ENCODE assay signal across 12 cellular contexts in the genomic region with DNA sequence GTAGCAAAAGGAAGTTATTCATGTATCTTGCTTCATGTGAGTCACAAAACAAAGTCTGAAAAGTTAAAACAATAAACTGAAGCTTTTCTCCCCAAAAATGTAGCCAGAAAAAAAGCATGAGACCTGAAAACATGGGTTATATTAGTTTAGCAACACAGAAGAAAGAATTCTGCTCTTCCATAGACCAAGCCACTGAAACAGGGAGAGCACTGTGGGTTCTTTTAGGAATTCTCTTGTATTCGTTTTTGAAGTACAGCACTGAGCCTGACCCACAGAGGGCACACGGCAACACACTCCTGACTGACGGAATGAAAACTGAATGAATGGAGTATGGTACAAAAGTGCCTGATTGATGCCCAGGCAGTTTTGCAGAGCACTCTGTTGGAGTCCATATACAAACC.
DNase-seq lines count a peak whose midpoint lies in the region; ATAC-seq and TF ChIP-seq lines count a peak whose summit lies in the region.
"Had no signal": no experiment of that assay in that cellular context is flagged by ENCODE, and none has a peak within 500 bp of the region (broad histone marks: within the 10 kb centered on the region; RNA-seq: fewer than 3 reads in every experiment).

No MANE protein-coding gene starts in this region.

- peak; percentile 14 for DNase-seq in HS-27A (ENCODE audit: low read depth)
- DNase-seq in ascending aorta (ENCODE audit: low spot score in 2 of 2): no peak
- peak; percentile 68 for DNase-seq in glomerular visceral epithelial cell (ENCODE audit: extremely low spot score)
- DNase-seq in type B pancreatic cell (ENCODE audit: extremely low spot score, unreplicated experiment): no peak
- no peak for DNase-seq in NCI-H1092 treated with DMSO at 0.1 percent for 48 hours (lab: John Stamatoyannopoulos, UW)
- no peak for DNase-seq in naive thymus-derived CD4-positive, alpha-beta T cell
- no peak for DNase-seq in pons (ENCODE audit: low spot score)
- DNase-seq: activated CD4-positive, alpha-beta T cell treated with anti-CD3 and anti-CD28 coated beads, Interleukin-2, amount 50 U/mL, for 48 hours; DMS79 treated with DMSO at 0.1 percent for 48 hours; head of caudate nucleus; psoas muscle; T-helper 2 cell had no signal

- no peaks in the 10 kb centered on the region for H3K9me3 Mint-ChIP-seq in type B pancreatic cell
- no peaks in the 10 kb centered on the region for H3K9me3 Mint-ChIP-seq in naive thymus-derived CD4-positive, alpha-beta T cell

- peaks cover 0 to 37% of the 10 kb centered on the region in 2 donors for H3K4me1 ChIP-seq in ascending aorta
- H3K4me1 ChIP-seq in naive thymus-derived CD4-positive, alpha-beta T cell (ENCODE audit: control insufficient read depth in 2 of 2, insufficient read depth in 2 of 2, low read length in 2 of 2): no peaks in the 10 kb centered on the region

- no peaks in the 10 kb centered on the region for H3K27me3 Mint-ChIP-seq in type B pancreatic cell
- peaks cover 0 to 11% (median 0%) of the 10 kb centered on the region in 5 donors for H3K27me3 Mint-ChIP-seq in naive thymus-derived CD4-positive, alpha-beta T cell

- no peak overlapping the region for H3K4me3 Mint-ChIP-seq in type B pancreatic cell
- no peak overlapping the region for H3K4me3 Mint-ChIP-seq in naive thymus-derived CD4-positive, alpha-beta T cell

- POLR2A ChIA-PET in naive thymus-derived CD4-positive, alpha-beta T cell (lab: Charles Lee): no interaction called here

- intact Hi-C loops in ascending aorta (cut with DNase I): no loop called here
- intact Hi-C loops in naive thymus-derived CD4-positive, alpha-beta T cell (cut with micrococcal nuclease): no loop called here

- no peaks in the 10 kb centered on the region for H3K27me3 ChIP-seq in ascending aorta
- H3K27me3 ChIP-seq in naive thymus-derived CD4-positive, alpha-beta T cell (ENCODE audit: control insufficient read depth in 2 of 2, insufficient read depth in 2 of 2, low read length in 2 of 2): no peaks in the 10 kb centered on the region

- ATAC-seq in naive thymus-derived CD4-positive, alpha-beta T cell: no peak
- ATAC-seq: psoas muscle had no signal

- TF ChIP-seq CTCF in ascending aorta (IDR thresholded peaks at IDR 0.05) (peak in 1 of 3 experiments; percentile 32), type B pancreatic cell (conservative IDR thresholded peaks at IDR 0.05) (peak; percentile 36)

- H3K9me3 ChIP-seq in ascending aorta: no peaks in the 10 kb centered on the region
- H3K9me3 ChIP-seq in naive thymus-derived CD4-positive, alpha-beta T cell (ENCODE audit: control insufficient read depth in 2 of 3, low read length in 3 of 3): no peaks in the 10 kb centered on the region
- H3K9me3 ChIP-seq: psoas muscle had no signal

- peaks cover 65% of the 10 kb centered on the region for H3K4me1 Mint-ChIP-seq in type B pancreatic cell (ENCODE audit: unreplicated experiment)
- H3K4me1 Mint-ChIP-seq in naive thymus-derived CD4-positive, alpha-beta T cell: no peaks in the 10 kb centered on the region

- peaks cover 24% of the 10 kb centered on the region for H3K36me3 Mint-ChIP-seq in type B pancreatic cell
- H3K36me3 Mint-ChIP-seq in naive thymus-derived CD4-positive, alpha-beta T cell: no peaks in the 10 kb centered on the region

- CTCF ChIA-PET in naive thymus-derived CD4-positive, alpha-beta T cell (lab: Charles Lee): no interaction called here

- H3K27ac Mint-ChIP-seq in type B pancreatic cell: no peak overlapping the region
- H3K27ac Mint-ChIP-seq in naive thymus-derived CD4-positive, alpha-beta T cell: no peak overlapping the region

- peak overlapping the region; percentile 4 to 39 for H3K27ac ChIP-seq in ascending aorta
- H3K27ac ChIP-seq in naive thymus-derived CD4-positive, alpha-beta T cell (ENCODE audit: low read depth, low read length): no peak overlapping the region
- H3K27ac ChIP-seq: psoas muscle had no signal

- peaks cover 7 to 8% of the 10 kb centered on the region in 2 donors for H3K36me3 ChIP-seq in ascending aorta
- H3K36me3 ChIP-seq in naive thymus-derived CD4-positive, alpha-beta T cell (ENCODE audit: control insufficient read depth in 2 of 3, insufficient read depth in 3 of 3, low read length in 3 of 3): no peaks in the 10 kb centered on the region

- no peak overlapping the region for H3K4me3 ChIP-seq in ascending aorta
- no peak overlapping the region for H3K4me3 ChIP-seq in naive thymus-derived CD4-positive, alpha-beta T cell (ENCODE audit: low read length)
- H3K4me3 ChIP-seq: psoas muscle had no signal

Comparison
In these comparisons a context has a peak if more than half of its experiments do, and no peak if none do; other contexts are left out.
1. DNase-seq: peak in HS-27A (single experiment) and glomerular visceral epithelial cell (single experiment); none in ascending aorta (0 of 2), type B pancreatic cell (single experiment), NCI-H1092 treated with DMSO at 0.1 percent for 48 hours (single experiment), naive thymus-derived CD4-positive, alpha-beta T cell (0 of 9) and pons (single experiment).